12 cellular contexts compared by ENCODE assay signal in genomic region chr4:110484029-110484428, GRCh38. TPM values are rescaled to one million over a fixed set of nuclear protein-coding genes. Genes with fewer than 3 reads are reported as not detected.
A peak's percentile ranks its signal among the peaks of the same experiment; 100 is the strongest.
DNase-seq lines count a peak whose midpoint lies in the region; ATAC-seq, FAIRE-seq and TF ChIP-seq lines count a peak whose summit lies in the region.
"Had no signal": no experiment of that assay in that cellular context is flagged by ENCODE, and none has a peak within 500 bp of the region (broad histone marks: within the 10 kb centered on the region; RNA-seq: fewer than 3 reads in every experiment).

No MANE protein-coding gene starts in this region.

- no peaks in the 10 kb centered on the region for H3K27me3 ChIP-seq in ascending aorta

- ATAC-seq in GM19467 (IDR thresholded peaks at IDR 0.05; ENCODE audit: unreplicated experiment): peak; percentile 99
- ATAC-seq in HG03097 (IDR thresholded peaks at IDR 0.05; ENCODE audit: low FRiP score, unreplicated experiment): peak; percentile 98
- ATAC-seq in activated T-helper 17 cell treated with anti-CD3 and anti-CD28 coated beads, Interleukin-2, amount 50 U/mL, for 72 hours (replicated peaks): peak; percentile 85
- ATAC-seq: Panc1 had no signal

- H3K27me3 Mint-ChIP-seq in activated T-helper 17 cell treated with anti-CD3 and anti-CD28 coated beads, Interleukin-2, amount 50 U/mL, for 72 hours: peaks cover 35% of the 10 kb centered on the region
- H3K27me3 Mint-ChIP-seq in endothelial cell (ENCODE audit: unreplicated experiment): no peaks in the 10 kb centered on the region

- H3K27ac Mint-ChIP-seq in activated T-helper 17 cell treated with anti-CD3 and anti-CD28 coated beads, Interleukin-2, amount 50 U/mL, for 72 hours: peak overlapping the region; percentile 42
- H3K27ac Mint-ChIP-seq in endothelial cell (ENCODE audit: unreplicated experiment): no peak overlapping the region

- H3K9me3 Mint-ChIP-seq in activated T-helper 17 cell treated with anti-CD3 and anti-CD28 coated beads, Interleukin-2, amount 50 U/mL, for 72 hours: no peaks in the 10 kb centered on the region
- no peaks in the 10 kb centered on the region for H3K9me3 Mint-ChIP-seq in endothelial cell (ENCODE audit: unreplicated experiment)

- H3K36me3 Mint-ChIP-seq in activated T-helper 17 cell treated with anti-CD3 and anti-CD28 coated beads, Interleukin-2, amount 50 U/mL, for 72 hours (ENCODE audit: low read depth): no peaks in the 10 kb centered on the region
- H3K36me3 Mint-ChIP-seq in endothelial cell (ENCODE audit: low read depth, unreplicated experiment): no peaks in the 10 kb centered on the region

- no peaks in the 10 kb centered on the region for H3K4me1 ChIP-seq in ascending aorta

- DNase-seq in GM12892 (ENCODE audit: insufficient read length): no peak
- no peak for DNase-seq in DMS53 treated with DMSO at 0.1 percent for 48 hours (lab: John Stamatoyannopoulos, UW; ENCODE audit: unreplicated experiment)
- DNase-seq in ascending aorta (ENCODE audit: low spot score in 2 of 2): no peak
- DNase-seq in activated CD8-positive, alpha-beta memory T cell treated with anti-CD3 and anti-CD28 coated beads, Interleukin-2, amount 50 U/mL, for 4 hours: no peak
- no peak for DNase-seq in endothelial cell (ENCODE audit: low spot score)
- DNase-seq: activated T-cell treated with anti-CD3 and anti-CD28 coated beads, Interleukin-2, amount 50 U/mL, for 48 hours had no signal

- no peak for TF ChIP-seq POLR2A in GM12892 (IDR thresholded peaks at IDR 0.05; ENCODE audit: low read depth, low read length)

- no peak overlapping the region for H3K4me3 ChIP-seq in ascending aorta

- TF ChIP-seq CTCF in ascending aorta (IDR thresholded peaks at IDR 0.05) (no peak), endothelial cell (IDR thresholded peaks at IDR 0.05; ENCODE audit: unreplicated experiment) (no peak)

- H3K36me3 ChIP-seq in ascending aorta: no peaks in the 10 kb centered on the region

- H3K9me3 ChIP-seq in ascending aorta: no peaks in the 10 kb centered on the region

- peaks cover 11% of the 10 kb centered on the region for H3K4me1 Mint-ChIP-seq in activated T-helper 17 cell treated with anti-CD3 and anti-CD28 coated beads, Interleukin-2, amount 50 U/mL, for 72 hours
- peaks cover 14% of the 10 kb centered on the region for H3K4me1 Mint-ChIP-seq in endothelial cell (ENCODE audit: unreplicated experiment)

- intact Hi-C loops in ascending aorta (cut with DNase I): no loop called here

- peak overlapping the region; percentile 22 for H3K4me3 Mint-ChIP-seq in activated T-helper 17 cell treated with anti-CD3 and anti-CD28 coated beads, Interleukin-2, amount 50 U/mL, for 72 hours
- H3K4me3 Mint-ChIP-seq in endothelial cell (ENCODE audit: unreplicated experiment): no peak overlapping the region

- H3K27ac ChIP-seq in ascending aorta: no peak overlapping the region
- H3K27ac ChIP-seq: epithelial cell of prostate had no signal

- FAIRE-seq in GM12892 (lab: Jason Lieb, UNC): peak; percentile 77
- FAIRE-seq: D721Med had no signal

RNA-seq across cellular contexts. Expression of gene ENPEP, which starts 8.1 kb away (rescaled TPM):
- not detected for polyA plus RNA-seq in GM12892 (2012; ENCODE audit: missing spikeins)
- under 1 TPM in 1 of 2 donors, not detected in 1; 0.16 TPM for total RNA-seq in activated T-helper 17 cell treated with anti-CD3 and anti-CD28 coated beads, Interleukin-2, amount 50 U/mL, for 72 hours
- total RNA-seq in ascending aorta (1.7 TPM), endothelial cell (ENCODE audit: unreplicated experiment) (3.5 TPM)
